Comparison of ENCODE assay signal across 1 cellular context in genomic region chr20:32052792-32053362, GRCh38.
TF ChIP-seq lines count a peak whose summit lies in the region.

No MANE protein-coding gene starts in this region.

TF ChIP-seq in HepG2, 621 proteins besides CTCF, POLR2A, EP300 and RAD21:
- TF ChIP-seq EZH2 (conservative IDR thresholded peaks at IDR 0.05; ENCODE audit: low read depth, low read length) = peak; percentile 41; the same call in 1 of the 2 replicates
- TF ChIP-seq TEAD3 (CRISPR knock-in tag; optimal IDR thresholded peaks at IDR 0.05; ENCODE audit: borderline replicate concordance) = no peak
